In the genomic region with DNA sequence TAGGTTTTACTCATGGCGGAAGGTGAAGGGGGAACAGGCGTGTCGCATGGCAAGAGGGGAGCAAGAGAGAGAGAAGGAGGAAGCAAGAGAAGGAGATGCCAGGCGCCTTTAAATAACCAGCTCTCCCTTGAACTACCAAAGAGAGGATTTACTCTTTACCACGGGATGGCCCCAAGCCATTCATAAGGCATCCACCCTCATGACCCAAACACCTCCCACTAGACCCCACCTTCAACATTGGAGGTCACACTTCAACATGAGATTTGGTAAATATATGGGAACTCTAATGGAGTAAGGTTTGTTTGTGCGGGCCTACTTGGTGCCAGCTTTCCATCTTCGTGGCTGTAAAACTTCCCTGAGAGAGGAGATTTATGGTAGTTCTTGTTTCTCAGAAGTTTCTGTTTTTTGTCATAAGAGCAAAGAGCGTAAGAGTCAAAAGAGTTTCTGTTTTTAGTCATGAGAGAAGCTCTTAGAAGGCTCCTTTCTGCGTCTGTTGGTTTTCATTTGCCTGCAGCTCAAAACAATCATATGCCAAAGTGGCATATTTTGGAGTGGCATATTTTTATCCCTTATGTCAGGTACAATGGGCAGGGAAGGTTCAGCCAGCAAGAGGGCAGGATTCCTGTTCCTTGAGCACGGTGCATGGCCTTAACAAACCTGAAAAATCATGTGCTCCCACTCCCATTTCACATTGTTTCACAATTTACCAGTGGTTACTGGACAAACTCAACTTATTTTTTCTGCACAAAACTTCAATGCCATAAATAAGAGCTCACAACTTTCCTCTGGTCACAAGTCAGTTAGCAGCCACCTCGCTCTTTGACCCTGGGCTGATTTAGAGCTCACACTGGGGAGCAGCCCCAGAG, we compare ENCODE assay signal across 11 cellular contexts. TPM values are rescaled to one million over a fixed set of nuclear protein-coding genes. Genes with fewer than 3 reads are reported as not detected.
A peak's percentile ranks its signal among the peaks of the same experiment; 100 is the strongest.
DNase-seq lines count a peak whose midpoint lies in the region; ATAC-seq and TF ChIP-seq lines count a peak whose summit lies in the region.
"Had no signal": no experiment of that assay in that cellular context is flagged by ENCODE, and none has a peak within 500 bp of the region (broad histone marks: within the 10 kb centered on the region; RNA-seq: fewer than 3 reads in every experiment).

No MANE protein-coding gene starts in this region.

- 78 to 79% methylated on average over 11 of the region's 11 CpGs for WGBS in heart right ventricle, 2 donors

- peak overlapping the region; percentile 97 for H3K27ac Mint-ChIP-seq in activated T-helper 2 cell treated with anti-CD3 and anti-CD28 coated beads, Interferon-gamma antibody, Interleukin-2, Interleukin-4, amounts not matched to agents 10 μg/mL and 5 μg/mL and 100 μg/mL, durations not matched to agents 14 hours and 24 hours and 36 hours
- peak overlapping the region; percentile 56 to 96 (median 89) for H3K27ac Mint-ChIP-seq in naive thymus-derived CD8-positive, alpha-beta T cell

- H3K4me3 ChIP-seq in heart right ventricle, result no peak overlapping the region
- no peak overlapping the region for H3K4me3 ChIP-seq in uterus
- H3K4me3 ChIP-seq: ascending aorta had no signal

- H3K9me3 ChIP-seq in heart right ventricle, result no peaks in the 10 kb centered on the region
- no peaks in the 10 kb centered on the region for H3K9me3 ChIP-seq in uterus
- H3K9me3 ChIP-seq: ascending aorta had no signal

- peaks cover 85% of the 10 kb centered on the region for H3K36me3 Mint-ChIP-seq in activated T-helper 2 cell treated with anti-CD3 and anti-CD28 coated beads, Interferon-gamma antibody, Interleukin-2, Interleukin-4, amounts not matched to agents 10 μg/mL and 5 μg/mL and 100 μg/mL, durations not matched to agents 14 hours and 24 hours and 36 hours (ENCODE audit: low read depth)
- peaks cover 9 to 71% (median 41%) of the 10 kb centered on the region in 3 donors for H3K36me3 Mint-ChIP-seq in naive thymus-derived CD8-positive, alpha-beta T cell

- H3K4me1 Mint-ChIP-seq in activated T-helper 2 cell treated with anti-CD3 and anti-CD28 coated beads, Interferon-gamma antibody, Interleukin-2, Interleukin-4, amounts not matched to agents 10 μg/mL and 5 μg/mL and 100 μg/mL, durations not matched to agents 14 hours and 24 hours and 36 hours (ENCODE audit: low read depth), result peaks cover 46% of the 10 kb centered on the region
- H3K4me1 Mint-ChIP-seq in naive thymus-derived CD8-positive, alpha-beta T cell, result peaks cover 37 to 75% (median 69%) of the 10 kb centered on the region in 4 donors

- TF ChIP-seq CTCF in heart right ventricle (IDR thresholded peaks at IDR 0.05), result peak in 1 of 9 donors; percentile 6
- no peak for TF ChIP-seq CTCF in uterus (IDR thresholded peaks at IDR 0.05)

- H3K27me3 Mint-ChIP-seq in activated T-helper 2 cell treated with anti-CD3 and anti-CD28 coated beads, Interferon-gamma antibody, Interleukin-2, Interleukin-4, amounts not matched to agents 10 μg/mL and 5 μg/mL and 100 μg/mL, durations not matched to agents 14 hours and 24 hours and 36 hours (ENCODE audit: low read depth), result no peaks in the 10 kb centered on the region
- no peaks in the 10 kb centered on the region for H3K27me3 Mint-ChIP-seq in naive thymus-derived CD8-positive, alpha-beta T cell

- DNase-seq in heart right ventricle, result no peak
- DNase-seq in cardiac septum (ENCODE audit: low spot score), result no peak
- no peak for DNase-seq in activated T-helper 2 cell treated with anti-CD3 and anti-CD28 coated beads, Interferon-gamma antibody, Interleukin-2, Interleukin-4, amounts not matched to agents 10 μg/mL and 5 μg/mL and 100 μg/mL, durations not matched to agents 14 hours and 24 hours and 36 hours (ENCODE audit: low spot score)
- DNase-seq in naive thymus-derived CD8-positive, alpha-beta T cell, result no peak
- peak; percentile 47 to 64 for DNase-seq in uterus
- DNase-seq in hypothalamus (lab: John Stamatoyannopoulos, UW), result no peak
- DNase-seq: NCI-H226, SHP77 treated with DMSO at 0.1 percent for 48 hours had no signal

- H3K27me3 ChIP-seq in heart right ventricle (no peaks in the 10 kb centered on the region), uterus (no peaks in the 10 kb centered on the region)
- H3K27me3 ChIP-seq: ascending aorta had no signal

- POLR2A ChIA-PET in naive thymus-derived CD8-positive, alpha-beta T cell (lab: Charles Lee), result interaction anchor here (0.9 to 3.3 kb wide), 6 partner anchors 12 to 56 kb away, joined by 3 to 28 read pairs (median 4); a partner anchor contains a TSS

- H3K4me3 Mint-ChIP-seq in activated T-helper 2 cell treated with anti-CD3 and anti-CD28 coated beads, Interferon-gamma antibody, Interleukin-2, Interleukin-4, amounts not matched to agents 10 μg/mL and 5 μg/mL and 100 μg/mL, durations not matched to agents 14 hours and 24 hours and 36 hours (ENCODE audit: low read depth), result peak overlapping the region; percentile 67
- H3K4me3 Mint-ChIP-seq in naive thymus-derived CD8-positive, alpha-beta T cell, result peak overlapping the region; percentile 42 to 82 (median 70)

- H3K4me1 ChIP-seq in heart right ventricle (peaks cover 26 to 83% (median 71%) of the 10 kb centered on the region in 9 donors), uterus (peaks cover 19% of the 10 kb centered on the region in 2 donors)

- ATAC-seq in heart right ventricle, result no peak
- no peak for ATAC-seq in naive thymus-derived CD8-positive, alpha-beta T cell
- ATAC-seq in GM21786 (IDR thresholded peaks at IDR 0.05; ENCODE audit: unreplicated experiment), result no peak
- no peak for ATAC-seq in HG02885 (IDR thresholded peaks at IDR 0.05; ENCODE audit: poor library complexity, unreplicated experiment)

- intact Hi-C loops in heart right ventricle (cut with DNase I), result no loop called here
- intact Hi-C loops in cardiac septum (cut with DNase I), result no loop called here
- intact Hi-C loops in activated T-helper 2 cell treated with anti-CD3 and anti-CD28 coated beads, Interferon-gamma antibody, Interleukin-2, Interleukin-4, amounts not matched to agents 10 μg/mL and 5 μg/mL and 100 μg/mL, durations not matched to agents 14 hours and 24 hours and 36 hours (cut with micrococcal nuclease), result loop anchor here (1.0 to 5.0 kb wide), 2 partner anchors 13 to 40 kb away; a partner anchor contains a TSS
- intact Hi-C loops in uterus (cut with DNase I; ENCODE audit: low total_unique reads), result no loop called here

- peaks cover 0 to 80% (median 17%) of the 10 kb centered on the region in 9 donors for H3K36me3 ChIP-seq in heart right ventricle
- H3K36me3 ChIP-seq in uterus, result no peaks in the 10 kb centered on the region

- H3K27ac ChIP-seq in heart right ventricle (peak overlapping the region in 9 of 10 donors; percentile 1 to 80 (median 56)), uterus (peak overlapping the region; percentile 84 to 89)
- H3K27ac ChIP-seq: ascending aorta had no signal

- no peak for TF ChIP-seq POLR2A in uterus (IDR thresholded peaks at IDR 0.05)

- peaks cover 7% of the 10 kb centered on the region for H3K9me3 Mint-ChIP-seq in activated T-helper 2 cell treated with anti-CD3 and anti-CD28 coated beads, Interferon-gamma antibody, Interleukin-2, Interleukin-4, amounts not matched to agents 10 μg/mL and 5 μg/mL and 100 μg/mL, durations not matched to agents 14 hours and 24 hours and 36 hours
- peaks cover 0 to 4% (median 0%) of the 10 kb centered on the region in 9 donors for H3K9me3 Mint-ChIP-seq in naive thymus-derived CD8-positive, alpha-beta T cell

RNA-seq across cellular contexts. Expression of a gene that starts 12.5 kb away (rescaled TPM):
- 10 to 100 TPM; 17.9 to 50.1 (median 22.5) TPM for total RNA-seq in heart right ventricle
- polyA plus RNA-seq in heart right ventricle, result 10 to 100 TPM; 18.4 to 32.0 TPM
- total RNA-seq in cardiac septum, result 24.6 TPM
- total RNA-seq in activated T-helper 2 cell treated with anti-CD3 and anti-CD28 coated beads, Interferon-gamma antibody, Interleukin-2, Interleukin-4, amounts not matched to agents 10 μg/mL and 5 μg/mL and 100 μg/mL, durations not matched to agents 14 hours and 24 hours and 36 hours, result 64.5 and 70.2 TPM in 2 replicates
- 10 to 100 TPM; 53.1 to 57.9 TPM for total RNA-seq in naive thymus-derived CD8-positive, alpha-beta T cell
- 10 to 100 TPM; 12.2 to 26.9 (median 19.7) TPM for polyA plus RNA-seq in naive thymus-derived CD8-positive, alpha-beta T cell
- total RNA-seq in uterus, result 100 to 1,000 TPM in 2 of 4 donors, 10 to 100 TPM in 2; 39.0 to 118 (median 78.3) TPM

RNA-seq across cellular contexts. Expression of a gene that starts 14.9 kb away (rescaled TPM):
- total RNA-seq in heart right ventricle (10 to 100 TPM; 21.1 to 38.4 (median 27.2) TPM), cardiac septum (32.1 TPM), uterus (10 to 100 TPM in 2 of 4 donors, 1 to 10 TPM in 2; 4.4 to 16.6 (median 8.3) TPM)
- 10 to 100 TPM; 33.1 to 35.0 TPM for polyA plus RNA-seq in heart right ventricle
- total RNA-seq in activated T-helper 2 cell treated with anti-CD3 and anti-CD28 coated beads, Interferon-gamma antibody, Interleukin-2, Interleukin-4, amounts not matched to agents 10 μg/mL and 5 μg/mL and 100 μg/mL, durations not matched to agents 14 hours and 24 hours and 36 hours, result 8.6 and 9.2 TPM in 2 replicates
- total RNA-seq in naive thymus-derived CD8-positive, alpha-beta T cell, result 10 to 100 TPM; 10.4 to 10.8 TPM
- 10 to 100 TPM in 2 of 3 donors, 1 to 10 TPM in 1; 9.6 to 15.6 (median 12.6) TPM for polyA plus RNA-seq in naive thymus-derived CD8-positive, alpha-beta T cell

Comparison
In these comparisons a context has a peak if more than half of its experiments do, and no peak if none do; other contexts are left out.
1. DNase-seq: peak in uterus (2 of 2); none in heart right ventricle (0 of 2), cardiac septum (single experiment), activated T-helper 2 cell treated with anti-CD3 and anti-CD28 coated beads, Interferon-gamma antibody, Interleukin-2, Interleukin-4, amounts not matched to agents 10 μg/mL and 5 μg/mL and 100 μg/mL, durations not matched to agents 14 hours and 24 hours and 36 hours (single experiment), naive thymus-derived CD8-positive, alpha-beta T cell (0 of 10) and hypothalamus (0 of 51).